ENCODE assay signal across 13 cellular contexts in genomic region chr7:136359333-136359903, GRCh38.
DNase-seq lines count a peak whose midpoint lies in the region; ATAC-seq and TF ChIP-seq lines count a peak whose summit lies in the region.
"Had no signal": no experiment of that assay in that cellular context is flagged by ENCODE, and none has a peak within 500 bp of the region (broad histone marks: within the 10 kb centered on the region; RNA-seq: fewer than 3 reads in every experiment).

No MANE protein-coding gene starts in this region.

- TF ChIP-seq CTCF in Peyer's patch (IDR thresholded peaks at IDR 0.05): no peak

- no peak overlapping the region for H3K27ac ChIP-seq in Peyer's patch
- H3K27ac ChIP-seq: ascending aorta, pancreas had no signal

- no peaks in the 10 kb centered on the region for H3K27me3 ChIP-seq in Peyer's patch
- H3K27me3 ChIP-seq: ascending aorta, pancreas had no signal

- no peaks in the 10 kb centered on the region for H3K36me3 ChIP-seq in Peyer's patch
- H3K36me3 ChIP-seq: ascending aorta, pancreas had no signal

- TF ChIP-seq POLR2A in Peyer's patch (IDR thresholded peaks at IDR 0.05): no peak

- no peaks in the 10 kb centered on the region for H3K9me3 ChIP-seq in Peyer's patch
- H3K9me3 ChIP-seq: ascending aorta, pancreas had no signal

- DNase-seq in RPMI8226 (peak; percentile 95), Peyer's patch (no peak), NCI-H345 treated with DMSO at 0.1 percent for 48 hours (lab: John Stamatoyannopoulos, UW; ENCODE audit: unreplicated experiment) (no peak), NCI-H1417 treated with DMSO at 0.1 percent for 48 hours (lab: John Stamatoyannopoulos, UW) (no peak)
- DNase-seq: activated CD8-positive, alpha-beta T cell treated with anti-CD3 and anti-CD28 coated beads, Interleukin-2, amount 10 ng/mL, durations not matched to agents 7 days and 5 days; Calu3; NCI-H1092; pancreas had no signal

- H3K4me3 ChIP-seq in Peyer's patch: no peak overlapping the region
- H3K4me3 ChIP-seq: ascending aorta, pancreas had no signal

- peak; percentile 94 for ATAC-seq in GM18520 (IDR thresholded peaks at IDR 0.05; ENCODE audit: unreplicated experiment)
- peak; percentile 98 for ATAC-seq in GM21576 (IDR thresholded peaks at IDR 0.05; ENCODE audit: unreplicated experiment)
- ATAC-seq in HG03159 (IDR thresholded peaks at IDR 0.05; ENCODE audit: unreplicated experiment): peak; percentile 95
- no peak for ATAC-seq in activated CD4-positive, CD25-positive, alpha-beta regulatory T cell treated with anti-CD3 and anti-CD28 coated beads, Interleukin-2, amount 50 U/mL, for 24 hours
- ATAC-seq: activated CD8-positive, alpha-beta T cell treated with anti-CD3 and anti-CD28 coated beads, Interleukin-2, amount 10 ng/mL, durations not matched to agents 7 days and 5 days; pancreas had no signal

- H3K4me1 ChIP-seq in Peyer's patch: no peaks in the 10 kb centered on the region
- H3K4me1 ChIP-seq: ascending aorta, pancreas had no signal

Comparison
In these comparisons a context has a peak if more than half of its experiments do, and no peak if none do; other contexts are left out.
1. ATAC-seq: peak in GM18520 (single experiment), GM21576 (single experiment) and HG03159 (single experiment); none in activated CD4-positive, CD25-positive, alpha-beta regulatory T cell treated with anti-CD3 and anti-CD28 coated beads, Interleukin-2, amount 50 U/mL, for 24 hours (0 of 2).